ENCODE assay signal across 5 cellular contexts in genomic region chr12:33423706-33424105, GRCh38. TPM values are rescaled to one million over a fixed set of nuclear protein-coding genes. Genes with fewer than 3 reads are reported as not detected.
"Had no signal": no experiment of that assay in that cellular context is flagged by ENCODE, and none has a peak within 500 bp of the region (broad histone marks: within the 10 kb centered on the region; RNA-seq: fewer than 3 reads in every experiment).

No MANE protein-coding gene starts in this region.

- DNase-seq: H9, HCEC 1CT, IMR-90 had no signal

- H3K4me3 ChIP-seq: GM23338 had no signal

- ATAC-seq: GM23338 had no signal

RNA-seq across cellular contexts. Expression of gene SYT10, which starts 15.9 kb away (rescaled TPM):
- total RNA-seq: HT-29, IMR-90 had no signal
